Comparison of ENCODE assay signal across 7 cellular contexts in the genomic region with DNA sequence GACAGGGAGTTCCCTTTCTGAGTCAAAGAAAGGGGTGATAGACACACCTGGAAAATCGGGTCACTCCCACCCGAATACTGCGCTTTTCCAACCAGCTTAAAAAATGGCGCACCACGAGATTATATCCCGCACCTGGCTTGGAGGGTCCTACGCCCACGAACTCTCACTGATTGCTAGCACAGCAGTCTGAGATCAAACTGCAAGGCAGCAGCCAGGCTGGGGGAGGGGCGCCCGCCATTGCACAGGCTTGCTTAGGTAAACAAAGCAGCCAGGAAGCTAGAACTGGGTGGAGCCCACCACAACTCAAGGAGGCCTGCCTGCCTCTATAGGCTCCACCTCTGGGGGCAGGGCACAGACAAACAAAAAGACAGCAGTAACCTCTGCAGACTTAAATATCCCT.
DNase-seq lines count a peak whose midpoint lies in the region; ATAC-seq, FAIRE-seq and TF ChIP-seq lines count a peak whose summit lies in the region.
"Not testable (repeated sequence)": the region's sequence is repeated elsewhere in the genome, so short reads cannot be mapped to it uniquely, and the experiment has no call there.

No MANE protein-coding gene starts in this region.

- H2BK120ac ChIP-seq in trophoblast cell (ENCODE audit: insufficient read depth, low read length, poor library complexity), result not testable (repeated sequence)

- H3K23ac ChIP-seq in trophoblast cell (ENCODE audit: low read length), result not testable (repeated sequence)

- peak overlapping the region; percentile 60 for H4K8ac ChIP-seq in trophoblast cell (ENCODE audit: low read depth, low read length)

- not testable (repeated sequence) for H3K4me2 ChIP-seq in DND-41 (ENCODE audit: insufficient read depth, low read length); HepG2 (ENCODE audit: low read depth, low read length); trophoblast cell (ENCODE audit: low read length)
- peak overlapping the region; percentile 52 for H3K4me2 ChIP-seq in PC-9

- intact Hi-C loops in PC-9 (cut with micrococcal nuclease; ENCODE audit: unreplicated experiment), result loop anchor here (1.0 kb wide), 1 partner anchor 25 kb away; no protein-coding TSS in a partner anchor
- intact Hi-C loops in HepG2 (cut with micrococcal nuclease; ENCODE audit: unreplicated experiment), result not testable (repeated sequence)

- H3K27me3 ChIP-seq in DND-41 (ENCODE audit: insufficient read depth, low read length, poor library complexity); HUES6 (ENCODE audit: control insufficient read depth, insufficient read depth, low read length); PC-9 (ENCODE audit: insufficient read depth, low read depth); bronchial epithelial cell (ENCODE audit: control insufficient read depth, insufficient read depth, low read length); iPS-15b (ENCODE audit: control insufficient read depth, insufficient read depth, low read length); HepG2 (ENCODE audit: control insufficient read depth in 1 of 2, insufficient read depth in 2 of 2, low read length in 2 of 2); trophoblast cell (ENCODE audit: insufficient read depth, low read length): not testable (repeated sequence)

- not testable (repeated sequence) for H4K20me1 ChIP-seq in DND-41 (ENCODE audit: insufficient read depth, low read length); PC-9 (ENCODE audit: insufficient read depth); HepG2 (ENCODE audit: insufficient read depth, low read length)

- H3K9me2 ChIP-seq in PC-9 (ENCODE audit: insufficient read depth), result not testable (repeated sequence)

- not testable (repeated sequence) for H3K4me1 ChIP-seq in DND-41 (ENCODE audit: insufficient read depth, low read length); HUES6 (ENCODE audit: control insufficient read depth, insufficient read depth, low read length); PC-9 (replicated peaks; ENCODE audit: insufficient read depth); iPS-15b (ENCODE audit: control insufficient read depth, insufficient read depth, low read length); HepG2 (ENCODE audit: insufficient read depth, low read length); trophoblast cell (ENCODE audit: control insufficient read depth in 1 of 2, insufficient read depth in 2 of 2, low read length in 2 of 2)

- H2AK5ac ChIP-seq in trophoblast cell (ENCODE audit: low read length), result not testable (repeated sequence)

- H3F3A ChIP-seq in PC-9 (ENCODE audit: insufficient read depth, low read depth), result not testable (repeated sequence)

- not testable (repeated sequence) for H3K27ac ChIP-seq in DND-41 (ENCODE audit: low read length); HUES6 (ENCODE audit: low read depth, low read length); PC-9; HepG2 (ENCODE audit: extremely low read length, insufficient read depth, low read length); trophoblast cell (ENCODE audit: low read depth, low read length)

- TF ChIP-seq CTCF in DND-41 (IDR thresholded peaks at IDR 0.05; ENCODE audit: borderline replicate concordance, extremely low read depth, low read length, poor library complexity, severe bottlenecking); PC-9 (conservative IDR thresholded peaks at IDR 0.05); bronchial epithelial cell (IDR thresholded peaks at IDR 0.05; ENCODE audit: insufficient read depth, low read length, severe bottlenecking); HepG2 (CRISPR knock-in tag; IDR thresholded peaks at IDR 0.05): not testable (repeated sequence)

- in situ Hi-C loops in HepG2 (cut with HindIII; ENCODE audit: extremely low pct_ligation_motif_present, low pct_unique_long_range_greater_than_20kb), result not testable (repeated sequence)

- H3K36me3 ChIP-seq in DND-41 (ENCODE audit: insufficient read depth, low read length); HUES6 (ENCODE audit: control insufficient read depth, insufficient read depth, low read length); PC-9 (ENCODE audit: low read depth); bronchial epithelial cell (ENCODE audit: control insufficient read depth, insufficient read depth, low read length); iPS-15b (ENCODE audit: control insufficient read depth, insufficient read depth, low read length); HepG2 (replicated peaks in 1 of 2; ENCODE audit: control insufficient read depth in 1 of 2, insufficient read depth in 2 of 2, low read length in 2 of 2); trophoblast cell (ENCODE audit: control insufficient read depth in 1 of 2, insufficient read depth in 2 of 2, low read length in 2 of 2): not testable (repeated sequence)

- H2BK5ac ChIP-seq in trophoblast cell (ENCODE audit: low read depth, low read length, poor library complexity), result not testable (repeated sequence)

- H3K14ac ChIP-seq in trophoblast cell (ENCODE audit: low read length), result not testable (repeated sequence)

- WGBS in HepG2 (ENCODE audit: low lambda C conversion rate), result 45% methylated on average over 7 of the region's 10 CpGs
- WGBS in trophoblast cell (ENCODE audit: extremely low coverage, insufficient coverage, insufficient read length), result no CpG with 5 or more reads among the region's 10 CpGs

- not testable (repeated sequence) for BruUV-seq in PC-9 (replicated peaks; lab: Mats Ljungman, UMichigan); HepG2 (replicated peaks; lab: Mats Ljungman, UMichigan)

- not testable (repeated sequence) for TF ChIP-seq EP300 in HepG2 (IDR thresholded peaks at IDR 0.05; ENCODE audit: low read depth in 2 of 2, low read length in 2 of 2); HepG2 (CRISPR knock-in tag; IDR thresholded peaks at IDR 0.05; ENCODE audit: borderline replicate concordance)

- H3K4ac ChIP-seq in trophoblast cell (ENCODE audit: low read depth, low read length), result not testable (repeated sequence)

- H3K79me2 ChIP-seq in DND-41 (ENCODE audit: insufficient read depth, low read length); PC-9 (ENCODE audit: low read depth); HepG2 (ENCODE audit: insufficient read depth, low read length); trophoblast cell (ENCODE audit: control insufficient read depth, insufficient read depth, low read length, poor library complexity): not testable (repeated sequence)

- TF ChIP-seq POLR2A in HepG2 (IDR thresholded peaks at IDR 0.05; ENCODE audit: insufficient read depth in 1 of 2, low read depth in 2 of 2, low read length in 2 of 2), result not testable (repeated sequence)

- POLR2A ChIA-PET in PC-9 (lab: Charles Lee; ENCODE audit: unreplicated experiment), result interaction anchor here (0.7 kb wide), 1 partner anchor 21 kb away, joined by 6 read pairs; no protein-coding TSS in a partner anchor
- POLR2A ChIA-PET in HepG2 (lab: Yijun Ruan, JAX), result not testable (repeated sequence)

- ATAC-seq in DND-41 (ENCODE audit: insufficient read depth, low read depth); HepG2: not testable (repeated sequence)

- not testable (repeated sequence) for H3K79me1 ChIP-seq in trophoblast cell (ENCODE audit: low read length)

- H2AFZ ChIP-seq in DND-41 (ENCODE audit: low read depth, low read length); HepG2 (ENCODE audit: low read length); trophoblast cell (ENCODE audit: insufficient read depth, low read length, poor library complexity): not testable (repeated sequence)
- peak overlapping the region; percentile 71; the same call in 1 of the 2 replicates for H2AFZ ChIP-seq in PC-9

- CTCF ChIA-PET in PC-9 (lab: Charles Lee); HepG2 (lab: Yijun Ruan, JAX; ENCODE audit: low intra/inter-chr PET ratio, low total read pairs): not testable (repeated sequence)

- peak; percentile 10 for DNase-seq in DND-41
- peak in 1 of 2 experiments; percentile 70 for DNase-seq in PC-9
- DNase-seq in bronchial epithelial cell (ENCODE audit: low read depth); HepG2 (ENCODE audit: low spot score); trophoblast cell: not testable (repeated sequence)

- H3K9ac ChIP-seq in DND-41 (ENCODE audit: low read depth, low read length); HUES6 (ENCODE audit: low read length); iPS-15b (ENCODE audit: low read depth, low read length); HepG2 (ENCODE audit: insufficient read depth, low read depth, low read length); trophoblast cell (ENCODE audit: low read length): not testable (repeated sequence)

- not testable (repeated sequence) for H3K9me3 ChIP-seq in DND-41 (ENCODE audit: insufficient read depth, low read length, severe bottlenecking); HUES6 (ENCODE audit: control insufficient read depth, insufficient read depth, low read depth, low read length); PC-9 (ENCODE audit: insufficient read depth, low read depth); iPS-15b (ENCODE audit: control insufficient read depth, insufficient read depth, low read length); HepG2 (ENCODE audit: low read length); trophoblast cell (ENCODE audit: insufficient read depth, low read depth, low read length)

- TF ChIP-seq RAD21 in HepG2 (CRISPR knock-in tag; IDR thresholded peaks at IDR 0.05), result not testable (repeated sequence)

- H4K91ac ChIP-seq in trophoblast cell (ENCODE audit: low read depth, low read length), result not testable (repeated sequence)

- not testable (repeated sequence) for H3K18ac ChIP-seq in trophoblast cell (ENCODE audit: low read length)

- not testable (repeated sequence) for H2BK12ac ChIP-seq in trophoblast cell (ENCODE audit: low read length)

- H4K12ac ChIP-seq in trophoblast cell (ENCODE audit: low read depth, low read length), result not testable (repeated sequence)

- not testable (repeated sequence) for H3K4me3 ChIP-seq in DND-41 (ENCODE audit: low read depth in 1 of 2, low read length in 2 of 2); bronchial epithelial cell (ENCODE audit: low read depth, low read length); HepG2 (replicated peaks in 1 of 3; ENCODE audit: insufficient read depth in 1 of 3, low read depth in 2 of 3, low read length in 3 of 3); trophoblast cell (ENCODE audit: low read depth, low read length)
- peak overlapping the region; percentile 20; the same call in 1 of the 2 replicates for H3K4me3 ChIP-seq in HUES6 (ENCODE audit: low read depth, low read length)
- peak overlapping the region; percentile 38; the same call in 1 of the 2 replicates for H3K4me3 ChIP-seq in PC-9
- H3K4me3 ChIP-seq in iPS-15b (ENCODE audit: low read depth, low read length), result peak overlapping the region; percentile 8

- FAIRE-seq in bronchial epithelial cell (lab: Jason Lieb, UNC), result peak; percentile 7
- FAIRE-seq in HepG2 (lab: Jason Lieb, UNC), result not testable (repeated sequence)
